ENCODE assay signal across 1 cellular context in genomic region chr2:69307696-69308064, GRCh38.
TF ChIP-seq lines count a peak whose summit lies in the region.

No MANE protein-coding gene starts in this region.

TF ChIP-seq in GM23338, 12 proteins besides CTCF, POLR2A, EP300 and RAD21 (continued from another document):
- no peak for TF ChIP-seq ETS1 (IDR thresholded peaks at IDR 0.05)
- TF ChIP-seq STAT1 (IDR thresholded peaks at IDR 0.05; ENCODE audit: unreplicated experiment), result no peak
- no peak for TF ChIP-seq CREB1 (CRISPR knock-in tag; IDR thresholded peaks at IDR 0.05; ENCODE audit: low read depth)
- TF ChIP-seq ZNF462 (CRISPR knock-in tag; IDR thresholded peaks at IDR 0.05), result no peak
- TF ChIP-seq NANOG (IDR thresholded peaks at IDR 0.05; ENCODE audit: borderline replicate concordance), result no peak
- TF ChIP-seq POLR2AphosphoS5 (IDR thresholded peaks at IDR 0.05; ENCODE audit: low read depth), result no peak
- no peak for TF ChIP-seq EZH2 (IDR thresholded peaks at IDR 0.05; ENCODE audit: low read depth, unreplicated experiment)
- no peak for TF ChIP-seq JUNB (IDR thresholded peaks at IDR 0.05; ENCODE audit: unreplicated experiment)
- TF ChIP-seq EZH2phosphoT487 (IDR thresholded peaks at IDR 0.05; ENCODE audit: unreplicated experiment), result no peak
